ENCODE assay signal across 8 cellular contexts in genomic region chr6:42727084-42727601, GRCh38. TPM values are rescaled to one million over a fixed set of nuclear protein-coding genes. Genes with fewer than 3 reads are reported as not detected.
DNase-seq lines count a peak whose midpoint lies in the region; ATAC-seq and TF ChIP-seq lines count a peak whose summit lies in the region.

No MANE protein-coding gene starts in this region.

- H4K20me1 ChIP-seq in Karpas-422 (ENCODE audit: insufficient read depth, low read depth, low read length), result no peaks in the 10 kb centered on the region

- POLR2A ChIA-PET in Caco-2 (lab: Charles Lee), result no interaction called here

- no peak for TF ChIP-seq CTCF in Caco-2 (IDR thresholded peaks at IDR 0.05; ENCODE audit: insufficient read depth in 1 of 2, low read depth in 1 of 2, low read length in 1 of 2, severe bottlenecking in 1 of 2, unreplicated experiment in 1 of 2)
- no peak for TF ChIP-seq CTCF in upper lobe of left lung (IDR thresholded peaks at IDR 0.05)

- H3K4me1 ChIP-seq in Caco-2 (peaks cover 4% of the 10 kb centered on the region; the same call in 1 of the 2 replicates), Karpas-422 (ENCODE audit: low read length) (peaks cover 17% of the 10 kb centered on the region), upper lobe of left lung (peaks cover 9 to 15% (median 12%) of the 10 kb centered on the region in 4 donors)

- no peak overlapping the region for H3K9ac ChIP-seq in Karpas-422 (ENCODE audit: low read length)

- 19 to 47% methylated on average over 26 to 39 of the region's 51 CpGs for WGBS in upper lobe of left lung, 2 donors

- peak overlapping the region; percentile 60 for H3K4me2 ChIP-seq in Karpas-422 (ENCODE audit: low read depth, low read length, poor library complexity, severe bottlenecking)

- peak overlapping the region; percentile 76 for H2AFZ ChIP-seq in Karpas-422 (ENCODE audit: low read length)

- no peak for TF ChIP-seq POLR2A in upper lobe of left lung (IDR thresholded peaks at IDR 0.05)

- DNase-seq in Caco-2, result peak in 1 of 2 experiments; percentile 14
- DNase-seq in Karpas-422, result no peak
- DNase-seq in cerebellum (ENCODE audit: low spot score), result peak; percentile 26
- peak; percentile 29 for DNase-seq in mucosa of gallbladder (ENCODE audit: low spot score)
- peak in 1 of 2 donors; percentile 87 for DNase-seq in upper lobe of left lung
- no peak for DNase-seq in cerebellar nuclear complex (lab: John Stamatoyannopoulos, UW)
- DNase-seq in DMS 273 (lab: John Stamatoyannopoulos, UW; ENCODE audit: unreplicated experiment), result no peak

- no peaks in the 10 kb centered on the region for H3K36me3 Mint-ChIP-seq in Caco-2 (ENCODE audit: insufficient read depth, unreplicated experiment)

- TF ChIP-seq EP300 in upper lobe of left lung (IDR thresholded peaks at IDR 0.05), result no peak

- peaks cover 12% of the 10 kb centered on the region for H3K4me1 Mint-ChIP-seq in Caco-2 (ENCODE audit: low read depth, unreplicated experiment)

- intact Hi-C loops in Caco-2 (cut with micrococcal nuclease; ENCODE audit: unreplicated experiment), result no loop called here

- no TSS peak for BruUV-seq in Caco-2 (replicated peaks; lab: Mats Ljungman, UMichigan)

- no peak overlapping the region for H3K27ac Mint-ChIP-seq in Caco-2 (ENCODE audit: unreplicated experiment)

- H3K4me3 Mint-ChIP-seq in Caco-2 (ENCODE audit: unreplicated experiment), result peak overlapping the region; percentile 69

- H3K27ac ChIP-seq in Karpas-422 (ENCODE audit: low read length) (no peak overlapping the region), upper lobe of left lung (peak overlapping the region; percentile 76 to 83 (median 80))

- no peaks in the 10 kb centered on the region for H3K36me3 ChIP-seq in Caco-2 (ENCODE audit: control insufficient read depth, insufficient read depth, low read length)
- H3K36me3 ChIP-seq in Karpas-422 (ENCODE audit: insufficient read depth, low read length), result no peaks in the 10 kb centered on the region
- no peaks in the 10 kb centered on the region for H3K36me3 ChIP-seq in upper lobe of left lung

- no peaks in the 10 kb centered on the region for H3K27me3 Mint-ChIP-seq in Caco-2 (ENCODE audit: insufficient read depth, unreplicated experiment)

- H3K9me3 ChIP-seq in Caco-2, result no peaks in the 10 kb centered on the region
- H3K9me3 ChIP-seq in Karpas-422 (ENCODE audit: low read length), result no peaks in the 10 kb centered on the region
- H3K9me3 ChIP-seq in upper lobe of left lung, result no peaks in the 10 kb centered on the region

- H3K9me3 Mint-ChIP-seq in Caco-2 (ENCODE audit: unreplicated experiment), result no peaks in the 10 kb centered on the region

- no peaks in the 10 kb centered on the region for H3K9me2 ChIP-seq in Karpas-422 (replicated peaks; ENCODE audit: insufficient read depth, low read length)

- ATAC-seq in upper lobe of left lung (ENCODE audit: low FRiP score in 2 of 2) (peak; percentile 31 to 69), GM18867 (IDR thresholded peaks at IDR 0.05; ENCODE audit: unreplicated experiment) (no peak)

- no peaks in the 10 kb centered on the region for H3K79me2 ChIP-seq in Karpas-422 (ENCODE audit: low read length)

- CTCF ChIA-PET in Caco-2 (lab: Charles Lee), result interaction anchor here (0.7 to 2.4 kb wide), 2 partner anchors 65 to 684 kb away, joined by 5 to 34 read pairs; no protein-coding TSS in a partner anchor

- no peaks in the 10 kb centered on the region for H3K27me3 ChIP-seq in Caco-2 (replicated peaks; ENCODE audit: control insufficient read depth, insufficient read depth, low read length)
- no peaks in the 10 kb centered on the region for H3K27me3 ChIP-seq in Karpas-422 (ENCODE audit: low read length)
- H3K27me3 ChIP-seq in upper lobe of left lung, result no peaks in the 10 kb centered on the region

- peak overlapping the region; percentile 30 for H3K4me3 ChIP-seq in Caco-2 (ENCODE audit: low read depth, low read length)
- H3K4me3 ChIP-seq in Karpas-422 (ENCODE audit: low read length), result no peak overlapping the region
- peak overlapping the region; percentile 22 to 58 (median 53) for H3K4me3 ChIP-seq in upper lobe of left lung

RNA-seq across cellular contexts. Expression of gene PRPH2, which starts 4.7 kb away (rescaled TPM):
- total RNA-seq in Caco-2 (2022) (not detected in 2 replicates), cerebellum (5.4 TPM), mucosa of gallbladder (1.7 TPM), upper lobe of left lung (1 to 10 TPM in 2 of 6 donors, under 1 TPM in 3, not detected in 1; 0.59 to 4.2 (median 0.76) TPM)
- total RNA-seq in Karpas-422 (2014; rRNA removed; shearing (Covaris generic); ENCODE audit: low replicate concordance), result not detected in 2 replicates

RNA-seq across cellular contexts. Expression of gene TBCC, which starts 18.8 kb away (rescaled TPM):
- total RNA-seq in Caco-2 (2022), result 17.0 and 20.4 TPM in 2 replicates
- total RNA-seq in Karpas-422 (2014; rRNA removed; shearing (Covaris generic); ENCODE audit: low replicate concordance), result 154 and 205 TPM in 2 replicates
- 29.6 TPM for total RNA-seq in cerebellum
- 19.7 TPM for total RNA-seq in mucosa of gallbladder
- total RNA-seq in upper lobe of left lung, result 10 to 100 TPM; 14.3 to 34.7 (median 24.2) TPM

RNA-seq across cellular contexts. Expression of gene BICRAL, which starts 54.7 kb away (rescaled TPM):
- total RNA-seq in Caco-2 (2022) (5.0 and 5.3 TPM in 2 replicates), cerebellum (20.2 TPM), mucosa of gallbladder (18.1 TPM), upper lobe of left lung (10 to 100 TPM; 11.1 to 23.8 (median 14.9) TPM)
- total RNA-seq in Karpas-422 (2014; rRNA removed; shearing (Covaris generic); ENCODE audit: low replicate concordance), result 8.8 and 16.8 TPM in 2 replicates

Comparison
In these comparisons a context has a peak if more than half of its experiments do, and no peak if none do; other contexts are left out.
1. DNase-seq: peak in cerebellum (single experiment) and mucosa of gallbladder (single experiment); none in Karpas-422 (single experiment), cerebellar nuclear complex (0 of 2) and DMS 273 (single experiment).